ENCODE assay signal across 1 cellular context in the genomic region with DNA sequence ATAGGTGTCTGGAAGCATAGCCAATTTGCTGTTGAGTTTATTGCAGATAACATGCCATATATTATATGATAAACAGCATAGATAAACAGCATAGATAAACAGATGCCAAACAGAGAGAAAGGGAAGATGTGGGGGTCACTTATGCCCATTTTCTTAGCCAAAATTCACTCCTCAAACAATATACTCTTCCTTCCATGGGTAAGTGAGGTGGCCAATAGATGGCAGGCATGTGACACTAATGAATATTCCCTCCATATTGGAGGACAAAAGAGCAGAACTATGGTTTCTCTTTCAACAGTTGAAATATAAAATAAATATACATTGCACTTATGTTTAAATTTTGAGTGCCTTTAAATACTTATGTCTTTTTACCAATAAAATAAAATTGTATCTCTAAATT.
TF ChIP-seq lines count a peak whose summit lies in the region.

No MANE protein-coding gene starts in this region.

TF ChIP-seq in neural cell, 6 proteins besides CTCF, POLR2A, EP300 and RAD21 (continued from another document):
- TF ChIP-seq, protein P1, sequence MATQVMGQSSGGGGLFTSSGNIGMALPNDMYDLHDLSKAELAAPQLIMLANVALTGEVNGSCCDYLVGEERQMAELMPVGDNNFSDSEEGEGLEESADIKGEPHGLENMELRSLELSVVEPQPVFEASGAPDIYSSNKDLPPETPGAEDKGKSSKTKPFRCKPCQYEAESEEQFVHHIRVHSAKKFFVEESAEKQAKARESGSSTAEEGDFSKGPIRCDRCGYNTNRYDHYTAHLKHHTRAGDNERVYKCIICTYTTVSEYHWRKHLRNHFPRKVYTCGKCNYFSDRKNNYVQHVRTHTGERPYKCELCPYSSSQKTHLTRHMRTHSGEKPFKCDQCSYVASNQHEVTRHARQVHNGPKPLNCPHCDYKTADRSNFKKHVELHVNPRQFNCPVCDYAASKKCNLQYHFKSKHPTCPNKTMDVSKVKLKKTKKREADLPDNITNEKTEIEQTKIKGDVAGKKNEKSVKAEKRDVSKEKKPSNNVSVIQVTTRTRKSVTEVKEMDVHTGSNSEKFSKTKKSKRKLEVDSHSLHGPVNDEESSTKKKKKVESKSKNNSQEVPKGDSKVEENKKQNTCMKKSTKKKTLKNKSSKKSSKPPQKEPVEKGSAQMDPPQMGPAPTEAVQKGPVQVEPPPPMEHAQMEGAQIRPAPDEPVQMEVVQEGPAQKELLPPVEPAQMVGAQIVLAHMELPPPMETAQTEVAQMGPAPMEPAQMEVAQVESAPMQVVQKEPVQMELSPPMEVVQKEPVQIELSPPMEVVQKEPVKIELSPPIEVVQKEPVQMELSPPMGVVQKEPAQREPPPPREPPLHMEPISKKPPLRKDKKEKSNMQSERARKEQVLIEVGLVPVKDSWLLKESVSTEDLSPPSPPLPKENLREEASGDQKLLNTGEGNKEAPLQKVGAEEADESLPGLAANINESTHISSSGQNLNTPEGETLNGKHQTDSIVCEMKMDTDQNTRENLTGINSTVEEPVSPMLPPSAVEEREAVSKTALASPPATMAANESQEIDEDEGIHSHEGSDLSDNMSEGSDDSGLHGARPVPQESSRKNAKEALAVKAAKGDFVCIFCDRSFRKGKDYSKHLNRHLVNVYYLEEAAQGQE (IDR thresholded peaks at IDR 0.05; ENCODE audit: borderline replicate concordance) = no peak
- TF ChIP-seq SMC3 (conservative IDR thresholded peaks at IDR 0.05; ENCODE audit: poor library complexity) = peak; percentile 56
